Comparison of ENCODE assay signal across 9 cellular contexts in genomic region chr3:187669675-187670504, GRCh38. TPM values are rescaled to one million over a fixed set of nuclear protein-coding genes. Genes with fewer than 3 reads are reported as not detected.
DNase-seq lines count a peak whose midpoint lies in the region; ATAC-seq and TF ChIP-seq lines count a peak whose summit lies in the region.
"Had no signal": no experiment of that assay in that cellular context is flagged by ENCODE, and none has a peak within 500 bp of the region (broad histone marks: within the 10 kb centered on the region; RNA-seq: fewer than 3 reads in every experiment).

TSS of gene SST (minus strand) at chr3:187670394. CDS start at chr3:187670291, 103 bp downstream.

- TF ChIP-seq POLR2A in vagina (IDR thresholded peaks at IDR 0.05) = no peak

- intact Hi-C loops in Right ventricle myocardium inferior (cut with DNase I) = loop anchor here (10.0 kb wide), 1 partner anchor 555 kb away; no protein-coding TSS in a partner anchor
- intact Hi-C loops in vagina (cut with DNase I) = no loop called here

- no peak within 1 kb of the TSS for H3K4me3 ChIP-seq in right atrium auricular region
- no peak within 1 kb of the TSS for H3K4me3 ChIP-seq in adipocyte (ENCODE audit: low read length)
- H3K4me3 ChIP-seq in vagina = no peak within 1 kb of the TSS

- TF ChIP-seq CTCF in right atrium auricular region (IDR thresholded peaks at IDR 0.05) = no peak
- no peak for TF ChIP-seq CTCF in vagina (IDR thresholded peaks at IDR 0.05)

- H3K36me3 ChIP-seq in right atrium auricular region = no peaks in the 10 kb centered on the region
- H3K36me3 ChIP-seq in adipocyte (ENCODE audit: control insufficient read depth, insufficient read depth, low read length, severe bottlenecking) = no peaks in the 10 kb centered on the region
- H3K36me3 ChIP-seq in vagina = no peaks in the 10 kb centered on the region

- ATAC-seq in Right ventricle myocardium inferior (peak; percentile 39), GM21515 (IDR thresholded peaks at IDR 0.05; ENCODE audit: unreplicated experiment) (no peak)

- DNase-seq in Right ventricle myocardium inferior (ENCODE audit: missing footprints) (no peak), right atrium auricular region (ENCODE audit: low spot score) (no peak), adipocyte (ENCODE audit: low read depth) (peak; percentile 62), iPS-NIHi7 (ENCODE audit: extremely low spot score) (peak; percentile 83), vagina (ENCODE audit: extremely low spot score in 2 of 2) (no peak), NCI-H2227 treated with DMSO at 0.1 percent for 48 hours (lab: John Stamatoyannopoulos, UW) (no peak), NK-92 (lab: John Stamatoyannopoulos, UW; ENCODE audit: unreplicated experiment) (no peak)

- H3K9me3 ChIP-seq in right atrium auricular region (no peaks in the 10 kb centered on the region), adipocyte (ENCODE audit: control insufficient read depth, low read length) (no peaks in the 10 kb centered on the region), vagina (no peaks in the 10 kb centered on the region)

- H3K27me3 ChIP-seq in right atrium auricular region (peaks cover 0 to 5% of the 10 kb centered on the region in 2 donors), adipocyte (replicated peaks; ENCODE audit: control insufficient read depth, insufficient read depth, low read length) (peaks cover 55% of the 10 kb centered on the region), vagina (no peaks in the 10 kb centered on the region)

- no peak within 1 kb of the TSS for H3K27ac ChIP-seq in right atrium auricular region
- H3K27ac ChIP-seq in vagina = no peak within 1 kb of the TSS

- H3K9ac ChIP-seq in adipocyte (ENCODE audit: low read length) = no peak within 1 kb of the TSS

- H3K4me1 ChIP-seq in right atrium auricular region (no peaks in the 10 kb centered on the region), adipocyte (ENCODE audit: control insufficient read depth, insufficient read depth, low read length) (no peaks in the 10 kb centered on the region), vagina (no peaks in the 10 kb centered on the region)

RNA-seq across cellular contexts. Expression of gene SST, which starts in this region (rescaled TPM):
- not detected for total RNA-seq in Right ventricle myocardium inferior
- not detected for total RNA-seq in right atrium auricular region
- 23.8 TPM for total RNA-seq in vagina
- total RNA-seq: CD4-positive, alpha-beta T cell had no signal

Comparison
In these comparisons a context has a peak if more than half of its experiments do, and no peak if none do; other contexts are left out.
1. RNA of gene SST (total RNA-seq): 23.8 TPM in vagina (single experiment); not detected in Right ventricle myocardium inferior (single experiment) and not detected in right atrium auricular region; every median in the first group is over 10 times any median in the second.
2. Peak in ATAC-seq in Right ventricle myocardium inferior; RNA of the gene not detected or under 1 TPM.
3. DNase-seq: peak in adipocyte (single experiment) and iPS-NIHi7 (single experiment); none in Right ventricle myocardium inferior (single experiment), right atrium auricular region (single experiment), vagina (0 of 2), NCI-H2227 treated with DMSO at 0.1 percent for 48 hours (single experiment) and NK-92 (single experiment).